8 cellular contexts compared by ENCODE assay signal in genomic region chr12:27012982-27013255, GRCh38. TPM values are rescaled to one million over a fixed set of nuclear protein-coding genes. Genes with fewer than 3 reads are reported as not detected.
DNase-seq lines count a peak whose midpoint lies in the region; ATAC-seq and TF ChIP-seq lines count a peak whose summit lies in the region.

No MANE protein-coding gene starts in this region.

- ATAC-seq in CD8-positive, alpha-beta T cell: no peak
- ATAC-seq in naive B cell (ENCODE audit: low read depth in 2 of 2): no peak
- ATAC-seq in HG03378 (IDR thresholded peaks at IDR 0.05; ENCODE audit: unreplicated experiment): no peak
- no peak for ATAC-seq in HG02938 (IDR thresholded peaks at IDR 0.05; ENCODE audit: unreplicated experiment)

- H3K9me3 ChIP-seq in CD8-positive, alpha-beta T cell (ENCODE audit: low read length): no peaks in the 10 kb centered on the region
- H3K9me3 ChIP-seq in breast epithelium: no peaks in the 10 kb centered on the region

- intact Hi-C loops in CD8-positive, alpha-beta T cell (cut with DNase I, micrococcal nuclease): loop anchor here in 1 of 2 experiments (5.0 to 10.0 kb wide), 3 partner anchors 41 to 1958 kb away; partner anchors contain the start of gene MRPS35
- intact Hi-C loops in breast epithelium (cut with DNase I; ENCODE audit: low total_unique reads): no loop called here

- H2AFZ ChIP-seq in KMS-11 (ENCODE audit: low read depth): no peak overlapping the region

- H3K4me3 Mint-ChIP-seq in CD8-positive, alpha-beta T cell: peak overlapping the region; percentile 93
- peak overlapping the region; percentile 33 to 96 (median 94) for H3K4me3 Mint-ChIP-seq in naive B cell

- peaks cover 15% of the 10 kb centered on the region for H3K36me3 Mint-ChIP-seq in CD8-positive, alpha-beta T cell
- H3K36me3 Mint-ChIP-seq in naive B cell: no peaks in the 10 kb centered on the region

- no peak overlapping the region for H3K27ac Mint-ChIP-seq in CD8-positive, alpha-beta T cell
- peak overlapping the region in 1 of 6 donors; percentile 31 for H3K27ac Mint-ChIP-seq in naive B cell

- H3K9me3 Mint-ChIP-seq in CD8-positive, alpha-beta T cell: no peaks in the 10 kb centered on the region
- H3K9me3 Mint-ChIP-seq in naive B cell: peaks cover 0 to 2% (median 0%) of the 10 kb centered on the region in 7 donors

- H3K27me3 Mint-ChIP-seq in CD8-positive, alpha-beta T cell (ENCODE audit: low read depth): no peaks in the 10 kb centered on the region
- no peaks in the 10 kb centered on the region for H3K27me3 Mint-ChIP-seq in naive B cell

- H3K27ac ChIP-seq in CD8-positive, alpha-beta T cell (ENCODE audit: low read depth, low read length): no peak overlapping the region
- H3K27ac ChIP-seq in KMS-11 (no peak overlapping the region), breast epithelium (peak overlapping the region in 1 of 2 donors; percentile 96)

- H4K20me1 ChIP-seq in KMS-11 (ENCODE audit: insufficient read depth): no peaks in the 10 kb centered on the region

- H3K79me2 ChIP-seq in KMS-11 (ENCODE audit: insufficient read depth, low read depth): no peaks in the 10 kb centered on the region

- CTCF ChIA-PET in CD8-positive, alpha-beta T cell (lab: Charles Lee): interaction anchor here (1.2 to 4.0 kb wide), 7 partner anchors 9 to 294 kb away, joined by 3 to 29 read pairs (median 5); partner anchors contain the start of gene MED21

- no peak overlapping the region for H3K9ac ChIP-seq in KMS-11

- no peak for TF ChIP-seq CTCF in CD8-positive, alpha-beta T cell (IDR thresholded peaks at IDR 0.05)
- TF ChIP-seq CTCF in KMS-11 (conservative IDR thresholded peaks at IDR 0.05; ENCODE audit: low read depth, low read length) (no peak), breast epithelium (IDR thresholded peaks at IDR 0.05) (no peak)

- no peaks in the 10 kb centered on the region for H3K36me3 ChIP-seq in CD8-positive, alpha-beta T cell (ENCODE audit: insufficient read depth, low read length)
- no peaks in the 10 kb centered on the region for H3K36me3 ChIP-seq in KMS-11 (ENCODE audit: insufficient read depth)
- no peaks in the 10 kb centered on the region for H3K36me3 ChIP-seq in breast epithelium

- DNase-seq in CD8-positive, alpha-beta T cell: no peak
- DNase-seq in breast epithelium (ENCODE audit: low spot score in 2 of 2) (no peak), naive B cell (no peak), HK-2 (ENCODE audit: unreplicated experiment) (no peak), NCI-H748 (lab: John Stamatoyannopoulos, UW; ENCODE audit: unreplicated experiment) (no peak)

- peaks cover 25% of the 10 kb centered on the region for H3K4me1 ChIP-seq in CD8-positive, alpha-beta T cell (ENCODE audit: insufficient read depth, low read length)
- H3K4me1 ChIP-seq in KMS-11 (ENCODE audit: low read depth, poor library complexity, severe bottlenecking): peaks cover 34% of the 10 kb centered on the region
- H3K4me1 ChIP-seq in breast epithelium: peaks cover 0 to 3% of the 10 kb centered on the region in 2 donors

- no peak for TF ChIP-seq POLR2A in breast epithelium (IDR thresholded peaks at IDR 0.05)

- peak overlapping the region; percentile 86; the same call in 1 of the 2 replicates for H3K4me2 ChIP-seq in KMS-11

- H3K27me3 ChIP-seq in CD8-positive, alpha-beta T cell (ENCODE audit: insufficient read depth, low read length): no peaks in the 10 kb centered on the region
- no peaks in the 10 kb centered on the region for H3K27me3 ChIP-seq in KMS-11 (ENCODE audit: insufficient read depth, low read depth)
- no peaks in the 10 kb centered on the region for H3K27me3 ChIP-seq in breast epithelium

- peaks cover 58% of the 10 kb centered on the region for H3K4me1 Mint-ChIP-seq in CD8-positive, alpha-beta T cell (ENCODE audit: low read depth)
- H3K4me1 Mint-ChIP-seq in naive B cell: peaks cover 27 to 62% (median 43%) of the 10 kb centered on the region in 3 donors

- POLR2A ChIA-PET in CD8-positive, alpha-beta T cell (lab: Charles Lee): interaction anchor here (1.1 to 3.9 kb wide), 6 partner anchors 10 to 767 kb away, joined by 3 to 29 read pairs (median 6); partner anchors contain the start of genes ITPR2, KLHL42, MANSC4 and MED21

- H3K4me3 ChIP-seq in CD8-positive, alpha-beta T cell (ENCODE audit: low read depth, low read length): peak overlapping the region; percentile 87
- H3K4me3 ChIP-seq in KMS-11 (IDR thresholded peaks at IDR 0.05; ENCODE audit: insufficient read depth, low read depth, low read length) (no peak overlapping the region), breast epithelium (peak overlapping the region in 2 of 3 donors; percentile 87 to 89)

RNA-seq across cellular contexts. Expression of gene TM7SF3, which starts 1.3 kb away (rescaled TPM):
- total RNA-seq in CD8-positive, alpha-beta T cell: 1 to 10 TPM; 5.8 to 7.2 TPM
- 10 to 100 TPM; 40.2 to 60.0 (median 56.1) TPM for total RNA-seq in breast epithelium
- polyA plus RNA-seq in naive B cell (ENCODE audit: low read depth in 6 of 6): 10 to 100 TPM; 41.7 to 94.0 (median 56.9) TPM

RNA-seq across cellular contexts. Expression of gene MED21, which starts 9.4 kb away (rescaled TPM):
- 100 to 1,000 TPM; 102 to 109 TPM for total RNA-seq in CD8-positive, alpha-beta T cell
- total RNA-seq in breast epithelium: 10 to 100 TPM; 41.1 to 71.3 (median 55.7) TPM
- polyA plus RNA-seq in naive B cell (ENCODE audit: low read depth in 6 of 6): 10 to 100 TPM; 14.6 to 30.2 (median 25.2) TPM

Comparison
In these comparisons a context has a peak if more than half of its experiments do, and no peak if none do; other contexts are left out.
1. RNA of gene TM7SF3, which starts 1.3 kb away (total RNA-seq): 40.2 to 60.0 TPM in breast epithelium; 5.8 to 7.2 TPM in CD8-positive, alpha-beta T cell; every median in the first group is over 4 times any median in the second.